ENCODE assay signal across 26 cellular contexts in genomic region chr5:138370537-138370936, GRCh38. TPM values are rescaled to one million over a fixed set of nuclear protein-coding genes. Genes with fewer than 3 reads are reported as not detected.
DNase-seq lines count a peak whose midpoint lies in the region; ATAC-seq and TF ChIP-seq lines count a peak whose summit lies in the region.
"Had no signal": no experiment of that assay in that cellular context is flagged by ENCODE, and none has a peak within 500 bp of the region (broad histone marks: within the 10 kb centered on the region; RNA-seq: fewer than 3 reads in every experiment).

No MANE protein-coding gene starts in this region.

- H3K27me3 Mint-ChIP-seq in glutamatergic neuron (ENCODE audit: unreplicated experiment), result no peaks in the 10 kb centered on the region
- H3K27me3 Mint-ChIP-seq: activated CD4-positive, alpha-beta T cell treated with anti-CD3 and anti-CD28 coated beads for 36 hours; activated naive CD4-positive, alpha-beta T cell treated with anti-CD3 and anti-CD28 coated beads, Interleukin-2, amount 10 ng/mL, durations not matched to agents 7 days and 5 days; central memory CD8-positive, alpha-beta T cell; naive B cell; T-cell had no signal

- H3K36me3 Mint-ChIP-seq in glutamatergic neuron (ENCODE audit: unreplicated experiment), result no peaks in the 10 kb centered on the region
- H3K36me3 Mint-ChIP-seq: naive B cell had no signal

- H3K27ac Mint-ChIP-seq in glutamatergic neuron (ENCODE audit: unreplicated experiment), result no peak overlapping the region
- H3K27ac Mint-ChIP-seq: activated CD4-positive, alpha-beta T cell treated with anti-CD3 and anti-CD28 coated beads for 36 hours; activated naive CD4-positive, alpha-beta T cell treated with anti-CD3 and anti-CD28 coated beads, Interleukin-2, amount 10 ng/mL, durations not matched to agents 7 days and 5 days; activated T-cell treated with anti-CD3 and anti-CD28 coated beads, Interleukin-2, amount 50 U/mL, for 72 hours; T-cell had no signal

- H3K4me1 Mint-ChIP-seq in glutamatergic neuron (ENCODE audit: low read depth, unreplicated experiment), result no peaks in the 10 kb centered on the region

- DNase-seq in heart left ventricle (no peak), right atrium auricular region (ENCODE audit: low spot score) (no peak), SK-MEL-5 (ENCODE audit: low read depth, low spot score) (peak; percentile 36), fibroblast of the aortic adventitia (ENCODE audit: low read depth) (peak; percentile 40), upper lobe of left lung (no peak), glutamatergic neuron (no peak), cortex of kidney (lab: John Stamatoyannopoulos, UW) (no peak)
- DNase-seq: activated CD4-positive, alpha-beta T cell treated with anti-CD3 and anti-CD28 coated beads for 36 hours; activated naive CD4-positive, alpha-beta T cell treated with anti-CD3 and anti-CD28 coated beads, Interleukin-2, amount 10 ng/mL, durations not matched to agents 7 days and 5 days; activated T-cell treated with anti-CD3 and anti-CD28 coated beads, Interleukin-2, amount 50 U/mL, for 72 hours; DMS153; effector memory CD4-positive, alpha-beta T cell; islet precursor cell; KBM-7; naive B cell; NCI-H1105; NCI-H524; ovary; T-cell had no signal

- ATAC-seq in heart left ventricle (peak; percentile 26 to 64 (median 56)), upper lobe of left lung (ENCODE audit: low FRiP score in 2 of 2) (no peak), GM19455 (IDR thresholded peaks at IDR 0.05; ENCODE audit: unreplicated experiment) (no peak)
- ATAC-seq: A549; activated CD4-positive, alpha-beta T cell treated with anti-CD3 and anti-CD28 coated beads for 36 hours; activated T-cell treated with anti-CD3 and anti-CD28 coated beads, Interleukin-2, amount 50 U/mL, for 72 hours; T-cell had no signal

- H3K4me3 ChIP-seq in heart left ventricle (no peak overlapping the region), right atrium auricular region (no peak overlapping the region), fibroblast of the aortic adventitia (ENCODE audit: low read depth, low read length) (no peak overlapping the region), upper lobe of left lung (peak overlapping the region in 1 of 4 donors; percentile 7)
- H3K4me3 ChIP-seq: A549, esophagus muscularis mucosa, GM12878, ovary had no signal

- WGBS in heart left ventricle, 4 donors, result 59 to 70% (median 63%) methylated on average over 3 of the region's 3 CpGs
- WGBS in upper lobe of left lung, 2 donors, result 79% methylated on average over 3 of the region's 3 CpGs

- TF ChIP-seq CTCF in heart left ventricle (IDR thresholded peaks at IDR 0.05) (no peak), right atrium auricular region (IDR thresholded peaks at IDR 0.05) (no peak), fibroblast of the aortic adventitia (IDR thresholded peaks at IDR 0.05; ENCODE audit: insufficient read depth, low read length) (no peak), upper lobe of left lung (IDR thresholded peaks at IDR 0.05) (no peak), glutamatergic neuron (IDR thresholded peaks at IDR 0.05; ENCODE audit: partially characterized antibody, unreplicated experiment) (no peak)

- H3K4me1 ChIP-seq in heart left ventricle (peaks cover 6 to 69% (median 55%) of the 10 kb centered on the region in 12 donors), right atrium auricular region (peaks cover 0 to 65% of the 10 kb centered on the region in 2 donors), upper lobe of left lung (peaks cover 38 to 61% (median 48%) of the 10 kb centered on the region in 4 donors)
- H3K4me1 ChIP-seq: A549 had no signal

- TF ChIP-seq EP300 in upper lobe of left lung (IDR thresholded peaks at IDR 0.05), result no peak

- H3K4me3 Mint-ChIP-seq in glutamatergic neuron (ENCODE audit: unreplicated experiment), result no peak overlapping the region
- H3K4me3 Mint-ChIP-seq: activated CD4-positive, alpha-beta T cell treated with anti-CD3 and anti-CD28 coated beads for 36 hours; activated naive CD4-positive, alpha-beta T cell treated with anti-CD3 and anti-CD28 coated beads, Interleukin-2, amount 10 ng/mL, durations not matched to agents 7 days and 5 days; activated T-cell treated with anti-CD3 and anti-CD28 coated beads, Interleukin-2, amount 50 U/mL, for 72 hours; central memory CD8-positive, alpha-beta T cell had no signal

- H3K27ac ChIP-seq in heart left ventricle (peak overlapping the region in 2 of 12 donors; percentile 1 to 90), right atrium auricular region (peak overlapping the region in 1 of 2 donors; percentile 50), upper lobe of left lung (peak overlapping the region in 3 of 4 donors; percentile 8 to 74 (median 16))
- H3K27ac ChIP-seq: A549, C4-2B, esophagus muscularis mucosa, ovary had no signal

- H3K36me3 ChIP-seq in heart left ventricle (peaks cover 0 to 32% (median 31%) of the 10 kb centered on the region in 9 donors), right atrium auricular region (peaks cover 8% of the 10 kb centered on the region), upper lobe of left lung (peaks cover 6 to 29% (median 19%) of the 10 kb centered on the region in 4 donors)
- H3K36me3 ChIP-seq: ovary had no signal

- TF ChIP-seq POLR2A in heart left ventricle (IDR thresholded peaks at IDR 0.05), result no peak
- no peak for TF ChIP-seq POLR2A in upper lobe of left lung (IDR thresholded peaks at IDR 0.05)

- in situ Hi-C loops in SK-MEL-5 (cut with HindIII; ENCODE audit: low pct_unique_long_range_greater_than_20kb, low sequenced_read_pairs), result no loop called here

- no peaks in the 10 kb centered on the region for H3K9me3 ChIP-seq in heart left ventricle
- H3K9me3 ChIP-seq in right atrium auricular region, result no peaks in the 10 kb centered on the region
- H3K9me3 ChIP-seq in upper lobe of left lung, result no peaks in the 10 kb centered on the region
- H3K9me3 ChIP-seq: A549, esophagus muscularis mucosa, ovary had no signal

- intact Hi-C loops in heart left ventricle (cut with DNase I), result no loop called here

- no peaks in the 10 kb centered on the region for H3K9me3 Mint-ChIP-seq in glutamatergic neuron (ENCODE audit: unreplicated experiment)
- H3K9me3 Mint-ChIP-seq: activated naive CD4-positive, alpha-beta T cell treated with anti-CD3 and anti-CD28 coated beads, Interleukin-2, amount 10 ng/mL, durations not matched to agents 7 days and 5 days; activated T-cell treated with anti-CD3 and anti-CD28 coated beads, Interleukin-2, amount 50 U/mL, for 72 hours; central memory CD8-positive, alpha-beta T cell; naive B cell; T-cell had no signal

- H3K27me3 ChIP-seq in heart left ventricle, result no peaks in the 10 kb centered on the region
- no peaks in the 10 kb centered on the region for H3K27me3 ChIP-seq in right atrium auricular region
- no peaks in the 10 kb centered on the region for H3K27me3 ChIP-seq in upper lobe of left lung
- H3K27me3 ChIP-seq: esophagus muscularis mucosa, ovary had no signal

RNA-seq across cellular contexts. Expression of gene KDM3B, which starts 18.1 kb away (rescaled TPM):
- total RNA-seq in heart left ventricle (10 to 100 TPM; 31.9 to 65.1 (median 52.6) TPM), right atrium auricular region (10 to 100 TPM; 42.9 to 46.9 TPM), fibroblast of the aortic adventitia (ENCODE audit: low replicate concordance) (47.1 and 89.5 TPM in 2 replicates), upper lobe of left lung (100 to 1,000 TPM in 1 of 6 donors, 10 to 100 TPM in 5; 54.8 to 110 (median 56.8) TPM), glutamatergic neuron (ENCODE audit: unreplicated experiment) (98.5 TPM)
- polyA plus RNA-seq in heart left ventricle, result 10 to 100 TPM; 17.0 to 18.2 TPM
- total RNA-seq in SK-MEL-5 (2014; rRNA removed; shearing (Covaris generic)), result 42.9 and 44.3 TPM in 2 replicates
- 34.3 and 44.0 TPM in 2 replicates for polyA plus RNA-seq in SK-MEL-5 (2015; cell fraction: cytosol; rRNA removed)
- 42.1 and 50.2 TPM in 2 replicates for polyA plus RNA-seq in SK-MEL-5 (2015; cell fraction: nucleus; rRNA removed)

RNA-seq across cellular contexts. Expression of gene FAM53C, which starts 32.5 kb away (rescaled TPM):
- total RNA-seq in heart left ventricle (10 to 100 TPM; 21.5 to 41.0 (median 26.2) TPM), right atrium auricular region (10 to 100 TPM; 18.6 to 21.4 TPM), fibroblast of the aortic adventitia (ENCODE audit: low replicate concordance) (16.4 and 25.6 TPM in 2 replicates), upper lobe of left lung (10 to 100 TPM; 15.8 to 71.2 (median 21.9) TPM), glutamatergic neuron (ENCODE audit: unreplicated experiment) (69.9 TPM)
- polyA plus RNA-seq in heart left ventricle, result 10 to 100 TPM; 15.0 to 18.3 TPM
- 18.5 and 19.5 TPM in 2 replicates for total RNA-seq in SK-MEL-5 (2014; rRNA removed; shearing (Covaris generic))
- 24.1 and 32.5 TPM in 2 replicates for polyA plus RNA-seq in SK-MEL-5 (2015; cell fraction: cytosol; rRNA removed)
- polyA plus RNA-seq in SK-MEL-5 (2015; cell fraction: nucleus; rRNA removed), result 38.2 and 44.8 TPM in 2 replicates

RNA-seq across cellular contexts. Expression of gene CDC25C, which starts 38.9 kb away (rescaled TPM):
- total RNA-seq in heart left ventricle (1 to 10 TPM in 1 of 9 donors, under 1 TPM in 3, not detected in 5; 0.19 to 2.5 (median 0.58) TPM), right atrium auricular region (under 1 TPM in 1 of 2 donors, not detected in 1; 0.30 TPM), fibroblast of the aortic adventitia (ENCODE audit: low replicate concordance) (0.16 and 8.9 TPM in 2 replicates), upper lobe of left lung (under 1 TPM in 4 of 6 donors, not detected in 2; 0.37 to 0.67 (median 0.54) TPM), glutamatergic neuron (ENCODE audit: unreplicated experiment) (3.2 TPM)
- under 1 TPM in 1 of 2 donors, not detected in 1; 0.08 TPM for polyA plus RNA-seq in heart left ventricle
- total RNA-seq in SK-MEL-5 (2014; rRNA removed; shearing (Covaris generic)), result 9.0 and 9.3 TPM in 2 replicates
- 8.4 and 9.3 TPM in 2 replicates for polyA plus RNA-seq in SK-MEL-5 (2015; cell fraction: cytosol; rRNA removed)
- 9.3 and 10.9 TPM in 2 replicates for polyA plus RNA-seq in SK-MEL-5 (2015; cell fraction: nucleus; rRNA removed)
- total RNA-seq: sciatic nerve had no signal

Comparison
In these comparisons a context has a peak if more than half of its experiments do, and no peak if none do; other contexts are left out.
1. ATAC-seq: peak in heart left ventricle (4 of 4); none in upper lobe of left lung (0 of 2) and GM19455 (single experiment).
2. DNase-seq: peak in SK-MEL-5 (single experiment) and fibroblast of the aortic adventitia (single experiment); none in heart left ventricle (0 of 5), right atrium auricular region (single experiment), upper lobe of left lung (0 of 2), glutamatergic neuron (single experiment) and cortex of kidney (single experiment).